ENCODE assay signal across 1 cellular context in the genomic region with DNA sequence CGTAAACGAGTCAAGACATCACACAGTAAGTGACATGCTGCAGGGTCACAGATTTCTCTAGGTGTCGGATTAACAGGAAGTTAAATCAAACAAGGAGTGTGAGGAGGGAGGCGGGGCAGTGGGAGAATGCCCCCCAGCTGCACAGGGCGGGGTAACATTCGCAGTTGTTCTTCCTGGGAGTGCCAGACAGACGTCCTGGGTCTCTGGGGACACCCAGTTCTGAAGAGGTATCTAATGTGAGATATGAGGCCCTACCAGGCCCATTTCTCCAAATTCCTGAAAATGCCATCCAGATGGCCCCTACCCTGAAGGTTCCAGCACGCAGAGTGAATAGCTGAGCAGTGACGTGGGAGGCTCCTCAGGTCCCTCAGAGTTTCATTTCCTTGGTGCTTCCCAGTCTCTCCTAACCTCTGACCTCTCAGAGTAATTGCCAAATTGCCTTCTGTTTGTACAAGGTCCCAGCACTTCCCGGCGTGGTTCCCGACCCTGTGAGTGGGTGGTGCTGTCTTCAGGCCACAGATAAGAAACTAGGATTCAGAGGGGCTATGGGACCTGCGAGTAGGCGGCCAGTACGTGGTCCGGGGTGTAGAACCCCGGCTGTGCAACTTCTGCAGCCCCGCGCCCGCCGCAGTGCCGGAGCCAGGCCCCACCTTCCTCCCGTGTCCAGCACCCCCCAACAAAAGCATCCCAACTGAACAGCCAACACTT.
TF ChIP-seq lines count a peak whose summit lies in the region.

No MANE protein-coding gene starts in this region.

TF ChIP-seq in HepG2, 621 proteins besides CTCF, POLR2A, EP300 and RAD21 (continued from another document and continues in another):
- no peak for TF ChIP-seq TOE1 (CRISPR knock-in tag; IDR thresholded peaks at IDR 0.05)
- no peak for TF ChIP-seq GPN1 (CRISPR knock-in tag; IDR thresholded peaks at IDR 0.05; ENCODE audit: borderline replicate concordance)
- no peak for TF ChIP-seq TOPORS (CRISPR knock-in tag; IDR thresholded peaks at IDR 0.05)
- TF ChIP-seq ZNF44 (CRISPR knock-in tag; IDR thresholded peaks at IDR 0.05), result no peak
- TF ChIP-seq, protein P1, sequence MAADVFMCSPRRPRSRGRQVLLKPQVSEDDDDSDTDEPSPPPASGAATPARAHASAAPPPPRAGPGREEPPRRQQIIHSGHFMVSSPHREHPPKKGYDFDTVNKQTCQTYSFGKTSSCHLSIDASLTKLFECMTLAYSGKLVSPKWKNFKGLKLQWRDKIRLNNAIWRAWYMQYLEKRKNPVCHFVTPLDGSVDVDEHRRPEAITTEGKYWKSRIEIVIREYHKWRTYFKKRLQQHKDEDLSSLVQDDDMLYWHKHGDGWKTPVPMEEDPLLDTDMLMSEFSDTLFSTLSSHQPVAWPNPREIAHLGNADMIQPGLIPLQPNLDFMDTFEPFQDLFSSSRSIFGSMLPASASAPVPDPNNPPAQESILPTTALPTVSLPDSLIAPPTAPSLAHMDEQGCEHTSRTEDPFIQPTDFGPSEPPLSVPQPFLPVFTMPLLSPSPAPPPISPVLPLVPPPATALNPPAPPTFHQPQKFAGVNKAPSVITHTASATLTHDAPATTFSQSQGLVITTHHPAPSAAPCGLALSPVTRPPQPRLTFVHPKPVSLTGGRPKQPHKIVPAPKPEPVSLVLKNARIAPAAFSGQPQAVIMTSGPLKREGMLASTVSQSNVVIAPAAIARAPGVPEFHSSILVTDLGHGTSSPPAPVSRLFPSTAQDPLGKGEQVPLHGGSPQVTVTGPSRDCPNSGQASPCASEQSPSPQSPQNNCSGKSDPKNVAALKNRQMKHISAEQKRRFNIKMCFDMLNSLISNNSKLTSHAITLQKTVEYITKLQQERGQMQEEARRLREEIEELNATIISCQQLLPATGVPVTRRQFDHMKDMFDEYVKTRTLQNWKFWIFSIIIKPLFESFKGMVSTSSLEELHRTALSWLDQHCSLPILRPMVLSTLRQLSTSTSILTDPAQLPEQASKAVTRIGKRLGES (CRISPR knock-in tag; IDR thresholded peaks at IDR 0.05; ENCODE audit: borderline replicate concordance), result peak; percentile 86; the same call in 1 of the 2 replicates
- no peak for TF ChIP-seq KLF9 (CRISPR knock-in tag; IDR thresholded peaks at IDR 0.05; ENCODE audit: low read depth)
- TF ChIP-seq SNRNP70 (IDR thresholded peaks at IDR 0.05; ENCODE audit: low read depth, low read length), result no peak
- no peak for TF ChIP-seq YY1 (IDR thresholded peaks at IDR 0.05; ENCODE audit: insufficient read depth, insufficient replicate concordance, low read depth, low read length)
- TF ChIP-seq, protein P2, sequence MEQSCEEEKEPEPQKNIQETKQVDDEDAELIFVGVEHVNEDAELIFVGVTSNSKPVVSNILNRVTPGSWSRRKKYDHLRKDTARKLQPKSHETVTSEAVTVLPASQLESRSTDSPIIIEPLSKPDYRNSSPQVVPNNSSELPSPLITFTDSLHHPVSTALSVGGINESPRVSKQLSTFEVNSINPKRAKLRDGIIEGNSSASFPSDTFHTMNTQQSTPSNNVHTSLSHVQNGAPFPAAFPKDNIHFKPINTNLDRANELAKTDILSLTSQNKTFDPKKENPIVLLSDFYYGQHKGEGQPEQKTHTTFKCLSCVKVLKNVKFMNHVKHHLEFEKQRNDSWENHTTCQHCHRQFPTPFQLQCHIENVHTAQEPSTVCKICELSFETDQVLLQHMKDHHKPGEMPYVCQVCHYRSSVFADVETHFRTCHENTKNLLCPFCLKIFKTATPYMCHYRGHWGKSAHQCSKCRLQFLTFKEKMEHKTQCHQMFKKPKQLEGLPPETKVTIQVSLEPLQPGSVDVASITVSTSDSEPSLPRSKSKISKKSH (CRISPR knock-in tag; IDR thresholded peaks at IDR 0.05; ENCODE audit: borderline replicate concordance), result 0 out of 2 replicates have a peak, but pooled peaks have one; percentile 24
- no peak for TF ChIP-seq ZNF703 (CRISPR knock-in tag; IDR thresholded peaks at IDR 0.05; ENCODE audit: borderline replicate concordance)
- TF ChIP-seq EHMT2 (IDR thresholded peaks at IDR 0.05; ENCODE audit: borderline replicate concordance, low read depth, low read length), result no peak
- peak; percentile 45; the same call in 1 of the 2 replicates for TF ChIP-seq SRY (CRISPR knock-in tag; IDR thresholded peaks at IDR 0.05)
- TF ChIP-seq, protein P3, sequence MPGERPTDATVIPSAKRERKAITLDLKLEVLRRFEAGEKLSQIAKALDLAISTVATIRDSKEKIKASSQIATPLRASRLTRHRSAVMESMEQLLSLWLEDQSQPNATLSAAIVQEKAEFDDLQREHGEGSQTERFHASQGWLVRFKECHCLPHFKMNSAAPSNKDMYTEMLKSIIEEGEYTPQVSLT (CRISPR knock-in tag; IDR thresholded peaks at IDR 0.05; ENCODE audit: borderline replicate concordance, low read depth), result no peak
- TF ChIP-seq ZFP90 (CRISPR knock-in tag; IDR thresholded peaks at IDR 0.05; ENCODE audit: borderline replicate concordance), result peak; percentile 85; the same call in 1 of the 2 replicates
- TF ChIP-seq, protein P4, sequence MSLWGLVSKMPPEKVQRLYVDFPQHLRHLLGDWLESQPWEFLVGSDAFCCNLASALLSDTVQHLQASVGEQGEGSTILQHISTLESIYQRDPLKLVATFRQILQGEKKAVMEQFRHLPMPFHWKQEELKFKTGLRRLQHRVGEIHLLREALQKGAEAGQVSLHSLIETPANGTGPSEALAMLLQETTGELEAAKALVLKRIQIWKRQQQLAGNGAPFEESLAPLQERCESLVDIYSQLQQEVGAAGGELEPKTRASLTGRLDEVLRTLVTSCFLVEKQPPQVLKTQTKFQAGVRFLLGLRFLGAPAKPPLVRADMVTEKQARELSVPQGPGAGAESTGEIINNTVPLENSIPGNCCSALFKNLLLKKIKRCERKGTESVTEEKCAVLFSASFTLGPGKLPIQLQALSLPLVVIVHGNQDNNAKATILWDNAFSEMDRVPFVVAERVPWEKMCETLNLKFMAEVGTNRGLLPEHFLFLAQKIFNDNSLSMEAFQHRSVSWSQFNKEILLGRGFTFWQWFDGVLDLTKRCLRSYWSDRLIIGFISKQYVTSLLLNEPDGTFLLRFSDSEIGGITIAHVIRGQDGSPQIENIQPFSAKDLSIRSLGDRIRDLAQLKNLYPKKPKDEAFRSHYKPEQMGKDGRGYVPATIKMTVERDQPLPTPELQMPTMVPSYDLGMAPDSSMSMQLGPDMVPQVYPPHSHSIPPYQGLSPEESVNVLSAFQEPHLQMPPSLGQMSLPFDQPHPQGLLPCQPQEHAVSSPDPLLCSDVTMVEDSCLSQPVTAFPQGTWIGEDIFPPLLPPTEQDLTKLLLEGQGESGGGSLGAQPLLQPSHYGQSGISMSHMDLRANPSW (CRISPR knock-in tag; IDR thresholded peaks at IDR 0.05; ENCODE audit: borderline replicate concordance), result no peak
- TF ChIP-seq, protein P5, sequence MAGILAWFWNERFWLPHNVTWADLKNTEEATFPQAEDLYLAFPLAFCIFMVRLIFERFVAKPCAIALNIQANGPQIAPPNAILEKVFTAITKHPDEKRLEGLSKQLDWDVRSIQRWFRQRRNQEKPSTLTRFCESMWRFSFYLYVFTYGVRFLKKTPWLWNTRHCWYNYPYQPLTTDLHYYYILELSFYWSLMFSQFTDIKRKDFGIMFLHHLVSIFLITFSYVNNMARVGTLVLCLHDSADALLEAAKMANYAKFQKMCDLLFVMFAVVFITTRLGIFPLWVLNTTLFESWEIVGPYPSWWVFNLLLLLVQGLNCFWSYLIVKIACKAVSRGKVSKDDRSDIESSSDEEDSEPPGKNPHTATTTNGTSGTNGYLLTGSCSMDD (CRISPR knock-in tag; IDR thresholded peaks at IDR 0.05), result no peak
- TF ChIP-seq TCF7 (IDR thresholded peaks at IDR 0.05; ENCODE audit: low read depth), result no peak
- TF ChIP-seq, protein P6, sequence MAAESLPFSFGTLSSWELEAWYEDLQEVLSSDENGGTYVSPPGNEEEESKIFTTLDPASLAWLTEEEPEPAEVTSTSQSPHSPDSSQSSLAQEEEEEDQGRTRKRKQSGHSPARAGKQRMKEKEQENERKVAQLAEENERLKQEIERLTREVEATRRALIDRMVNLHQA (CRISPR knock-in tag; IDR thresholded peaks at IDR 0.05), result no peak
- TF ChIP-seq MIER2 (CRISPR knock-in tag; IDR thresholded peaks at IDR 0.05), result no peak
- TF ChIP-seq, protein P7, sequence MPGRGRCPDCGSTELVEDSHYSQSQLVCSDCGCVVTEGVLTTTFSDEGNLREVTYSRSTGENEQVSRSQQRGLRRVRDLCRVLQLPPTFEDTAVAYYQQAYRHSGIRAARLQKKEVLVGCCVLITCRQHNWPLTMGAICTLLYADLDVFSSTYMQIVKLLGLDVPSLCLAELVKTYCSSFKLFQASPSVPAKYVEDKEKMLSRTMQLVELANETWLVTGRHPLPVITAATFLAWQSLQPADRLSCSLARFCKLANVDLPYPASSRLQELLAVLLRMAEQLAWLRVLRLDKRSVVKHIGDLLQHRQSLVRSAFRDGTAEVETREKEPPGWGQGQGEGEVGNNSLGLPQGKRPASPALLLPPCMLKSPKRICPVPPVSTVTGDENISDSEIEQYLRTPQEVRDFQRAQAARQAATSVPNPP (CRISPR knock-in tag; IDR thresholded peaks at IDR 0.05), result no peak
- no peak; the same call in 1 of the 2 replicates for TF ChIP-seq KMT2B (CRISPR knock-in tag; IDR thresholded peaks at IDR 0.05)
- peak; percentile 22; the same call in 1 of the 2 replicates for TF ChIP-seq ZFX (CRISPR knock-in tag; IDR thresholded peaks at IDR 0.05; ENCODE audit: low read depth)
- TF ChIP-seq ZNF781 (CRISPR knock-in tag; IDR thresholded peaks at IDR 0.05; ENCODE audit: borderline replicate concordance, not compliant biosample characterization), result no peak
- TF ChIP-seq RXRA (CRISPR knock-in tag; IDR thresholded peaks at IDR 0.05), result peak; percentile 68; the same call in 1 of the 2 replicates
- no peak for TF ChIP-seq ARHGAP35 (CRISPR knock-in tag; IDR thresholded peaks at IDR 0.05; ENCODE audit: borderline replicate concordance)
- TF ChIP-seq ZNF34 (CRISPR knock-in tag; IDR thresholded peaks at IDR 0.05; ENCODE audit: borderline replicate concordance), result no peak
- TF ChIP-seq MEIS2 (CRISPR knock-in tag; IDR thresholded peaks at IDR 0.05), result peak; percentile 83
- no peak for TF ChIP-seq ZNF569 (CRISPR knock-in tag; IDR thresholded peaks at IDR 0.05; ENCODE audit: borderline replicate concordance)
- TF ChIP-seq ZKSCAN1 (IDR thresholded peaks at IDR 0.05; ENCODE audit: low read length), result no peak
- peak in 1 of 2 experiments; percentile 47; a peak in 2 of 4 replicates for TF ChIP-seq KLF16 (CRISPR knock-in tag; IDR thresholded peaks at IDR 0.05)
- no peak for TF ChIP-seq RAD51 (IDR thresholded peaks at IDR 0.05; ENCODE audit: borderline replicate concordance)
- TF ChIP-seq, protein P8, sequence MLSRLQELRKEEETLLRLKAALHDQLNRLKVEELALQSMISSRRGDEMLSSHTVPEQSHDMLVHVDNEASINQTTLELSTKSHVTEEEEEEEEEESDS (CRISPR knock-in tag; IDR thresholded peaks at IDR 0.05; ENCODE audit: borderline replicate concordance), result no peak
- TF ChIP-seq, protein P9, sequence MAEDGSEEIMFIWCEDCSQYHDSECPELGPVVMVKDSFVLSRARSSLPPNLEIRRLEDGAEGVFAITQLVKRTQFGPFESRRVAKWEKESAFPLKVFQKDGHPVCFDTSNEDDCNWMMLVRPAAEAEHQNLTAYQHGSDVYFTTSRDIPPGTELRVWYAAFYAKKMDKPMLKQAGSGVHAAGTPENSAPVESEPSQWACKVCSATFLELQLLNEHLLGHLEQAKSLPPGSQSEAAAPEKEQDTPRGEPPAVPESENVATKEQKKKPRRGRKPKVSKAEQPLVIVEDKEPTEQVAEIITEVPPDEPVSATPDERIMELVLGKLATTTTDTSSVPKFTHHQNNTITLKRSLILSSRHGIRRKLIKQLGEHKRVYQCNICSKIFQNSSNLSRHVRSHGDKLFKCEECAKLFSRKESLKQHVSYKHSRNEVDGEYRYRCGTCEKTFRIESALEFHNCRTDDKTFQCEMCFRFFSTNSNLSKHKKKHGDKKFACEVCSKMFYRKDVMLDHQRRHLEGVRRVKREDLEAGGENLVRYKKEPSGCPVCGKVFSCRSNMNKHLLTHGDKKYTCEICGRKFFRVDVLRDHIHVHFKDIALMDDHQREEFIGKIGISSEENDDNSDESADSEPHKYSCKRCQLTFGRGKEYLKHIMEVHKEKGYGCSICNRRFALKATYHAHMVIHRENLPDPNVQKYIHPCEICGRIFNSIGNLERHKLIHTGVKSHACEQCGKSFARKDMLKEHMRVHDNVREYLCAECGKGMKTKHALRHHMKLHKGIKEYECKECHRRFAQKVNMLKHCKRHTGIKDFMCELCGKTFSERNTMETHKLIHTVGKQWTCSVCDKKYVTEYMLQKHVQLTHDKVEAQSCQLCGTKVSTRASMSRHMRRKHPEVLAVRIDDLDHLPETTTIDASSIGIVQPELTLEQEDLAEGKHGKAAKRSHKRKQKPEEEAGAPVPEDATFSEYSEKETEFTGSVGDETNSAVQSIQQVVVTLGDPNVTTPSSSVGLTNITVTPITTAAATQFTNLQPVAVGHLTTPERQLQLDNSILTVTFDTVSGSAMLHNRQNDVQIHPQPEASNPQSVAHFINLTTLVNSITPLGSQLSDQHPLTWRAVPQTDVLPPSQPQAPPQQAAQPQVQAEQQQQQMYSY (CRISPR knock-in tag; IDR thresholded peaks at IDR 0.05), result 0 out of 2 replicates have a peak, but pooled peaks have one; percentile 22
- TF ChIP-seq, protein P10, sequence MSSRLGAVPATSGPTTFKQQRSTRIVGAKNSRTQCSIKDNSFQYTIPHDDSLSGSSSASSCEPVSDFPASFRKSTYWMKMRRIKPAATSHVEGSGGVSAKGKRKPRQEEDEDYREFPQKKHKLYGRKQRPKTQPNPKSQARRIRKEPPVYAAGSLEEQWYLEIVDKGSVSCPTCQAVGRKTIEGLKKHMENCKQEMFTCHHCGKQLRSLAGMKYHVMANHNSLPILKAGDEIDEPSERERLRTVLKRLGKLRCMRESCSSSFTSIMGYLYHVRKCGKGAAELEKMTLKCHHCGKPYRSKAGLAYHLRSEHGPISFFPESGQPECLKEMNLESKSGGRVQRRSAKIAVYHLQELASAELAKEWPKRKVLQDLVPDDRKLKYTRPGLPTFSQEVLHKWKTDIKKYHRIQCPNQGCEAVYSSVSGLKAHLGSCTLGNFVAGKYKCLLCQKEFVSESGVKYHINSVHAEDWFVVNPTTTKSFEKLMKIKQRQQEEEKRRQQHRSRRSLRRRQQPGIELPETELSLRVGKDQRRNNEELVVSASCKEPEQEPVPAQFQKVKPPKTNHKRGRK (CRISPR knock-in tag; IDR thresholded peaks at IDR 0.05), result no peak
- TF ChIP-seq ZNF251 (CRISPR knock-in tag; IDR thresholded peaks at IDR 0.05), result no peak
- TF ChIP-seq, protein P11, sequence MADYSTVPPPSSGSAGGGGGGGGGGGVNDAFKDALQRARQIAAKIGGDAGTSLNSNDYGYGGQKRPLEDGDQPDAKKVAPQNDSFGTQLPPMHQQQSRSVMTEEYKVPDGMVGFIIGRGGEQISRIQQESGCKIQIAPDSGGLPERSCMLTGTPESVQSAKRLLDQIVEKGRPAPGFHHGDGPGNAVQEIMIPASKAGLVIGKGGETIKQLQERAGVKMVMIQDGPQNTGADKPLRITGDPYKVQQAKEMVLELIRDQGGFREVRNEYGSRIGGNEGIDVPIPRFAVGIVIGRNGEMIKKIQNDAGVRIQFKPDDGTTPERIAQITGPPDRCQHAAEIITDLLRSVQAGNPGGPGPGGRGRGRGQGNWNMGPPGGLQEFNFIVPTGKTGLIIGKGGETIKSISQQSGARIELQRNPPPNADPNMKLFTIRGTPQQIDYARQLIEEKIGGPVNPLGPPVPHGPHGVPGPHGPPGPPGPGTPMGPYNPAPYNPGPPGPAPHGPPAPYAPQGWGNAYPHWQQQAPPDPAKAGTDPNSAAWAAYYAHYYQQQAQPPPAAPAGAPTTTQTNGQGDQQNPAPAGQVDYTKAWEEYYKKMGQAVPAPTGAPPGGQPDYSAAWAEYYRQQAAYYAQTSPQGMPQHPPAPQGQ (CRISPR knock-in tag; IDR thresholded peaks at IDR 0.05; ENCODE audit: borderline replicate concordance), result no peak
- TF ChIP-seq ZNF83 (CRISPR knock-in tag; IDR thresholded peaks at IDR 0.05; ENCODE audit: borderline replicate concordance), result no peak
- TF ChIP-seq HDAC2 (CRISPR knock-in tag; IDR thresholded peaks at IDR 0.05), result peak; percentile 94
- TF ChIP-seq PCBP1 (IDR thresholded peaks at IDR 0.05; ENCODE audit: borderline replicate concordance, low read depth, low read length), result no peak
- no peak for TF ChIP-seq ZNF570 (CRISPR knock-in tag; IDR thresholded peaks at IDR 0.05; ENCODE audit: borderline replicate concordance)
- TF ChIP-seq ZNF607 (CRISPR knock-in tag; IDR thresholded peaks at IDR 0.05; ENCODE audit: borderline replicate concordance), result peak; percentile 58
